In the genomic region with DNA sequence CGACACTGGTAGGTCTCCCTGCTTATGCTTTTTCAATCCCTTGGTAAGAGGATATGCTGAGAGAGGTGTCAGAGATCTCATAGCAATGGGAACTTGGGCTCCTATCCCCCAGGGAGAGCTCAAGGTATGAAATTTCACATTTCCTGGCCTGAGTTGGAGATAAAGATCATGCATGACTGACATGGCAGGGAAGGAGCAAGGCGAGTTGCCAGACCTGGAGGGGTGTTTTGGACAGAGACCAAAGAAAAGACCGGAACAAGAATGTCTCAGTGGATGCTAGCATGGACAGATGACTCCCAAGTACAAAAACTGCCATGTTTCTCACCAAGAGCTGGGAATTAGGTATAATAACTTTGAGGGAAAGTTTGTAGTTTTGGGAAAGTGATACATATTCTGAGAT, we compare ENCODE assay signal across 16 cellular contexts.
"Had no signal": no experiment of that assay in that cellular context is flagged by ENCODE, and none has a peak within 500 bp of the region (broad histone marks: within the 10 kb centered on the region; RNA-seq: fewer than 3 reads in every experiment).

No MANE protein-coding gene starts in this region.

- H3K27ac ChIP-seq: ovary, right lobe of liver, suprapubic skin had no signal

- H3K36me3 ChIP-seq: ovary, right lobe of liver, suprapubic skin had no signal

- H3K4me1 ChIP-seq: suprapubic skin had no signal

- H3K27me3 ChIP-seq: ovary, right lobe of liver, suprapubic skin had no signal

- DNase-seq: activated CD4-positive, alpha-beta T cell treated with anti-CD3 and anti-CD28 coated beads for 4 hours; activated CD8-positive, alpha-beta T cell treated with anti-CD3 and anti-CD28 coated beads for 36 hours; activated naive CD4-positive, alpha-beta T cell treated with Interleukin-2 at 50 U/mL for 16 hours; activated naive CD8-positive, alpha-beta T cell treated with anti-CD3 and anti-CD28 coated beads, Interleukin-2, amount 10 ng/mL, durations not matched to agents 7 days and 5 days; activated T-cell treated with anti-CD3 and anti-CD28 coated beads, Interleukin-2, amount 50 U/mL, for 1 hour; central memory CD4-positive, alpha-beta T cell; cortex of kidney; head of caudate nucleus; naive thymus-derived CD8-positive, alpha-beta T cell; ovary; right lobe of liver; small intestine; stimulated activated CD4-positive, alpha-beta T cell treated with anti-CD3 and anti-CD28 coated beads, Interleukin-15, amount 100 ng/mL, for 24 hours; stimulated activated CD4-positive, alpha-beta T cell treated with anti-CD3 and anti-CD28 coated beads, Interleukin-2, amount 100 ng/mL, for 48 hours; stimulated activated naive CD8-positive, alpha-beta T cell treated with anti-CD3 and anti-CD28 coated beads, Interleukin-15, amount 100 ng/mL, for 72 hours had no signal

- ATAC-seq: activated CD8-positive, alpha-beta T cell treated with anti-CD3 and anti-CD28 coated beads for 36 hours; naive thymus-derived CD8-positive, alpha-beta T cell; right lobe of liver; stimulated activated naive CD8-positive, alpha-beta T cell treated with anti-CD3 and anti-CD28 coated beads, Interleukin-15, amount 100 ng/mL, for 72 hours had no signal

- H3K4me3 ChIP-seq: ovary, right lobe of liver, suprapubic skin had no signal

- H3K9me3 ChIP-seq: ovary, right lobe of liver, suprapubic skin had no signal
